9 cellular contexts compared by ENCODE assay signal in the genomic region with DNA sequence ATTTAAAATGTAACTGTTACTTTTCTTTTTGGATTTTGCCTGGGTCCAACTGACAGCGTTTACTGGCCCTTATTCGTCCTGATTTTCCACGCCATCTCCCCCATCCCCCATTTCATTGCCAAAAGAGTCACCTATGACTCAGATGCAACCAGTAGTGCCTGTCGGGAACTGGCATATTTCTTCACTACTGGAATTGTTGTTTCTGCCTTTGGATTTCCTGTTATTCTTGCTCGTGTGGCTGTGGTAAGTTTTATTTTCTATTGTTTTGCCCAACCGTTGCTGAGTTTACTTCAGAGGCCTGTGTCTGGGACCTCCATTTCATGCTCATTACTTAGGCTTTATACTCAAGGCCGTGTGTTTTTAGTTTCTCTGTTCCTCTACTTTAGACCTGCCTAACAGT. TPM values are rescaled to one million over a fixed set of nuclear protein-coding genes. Genes with fewer than 3 reads are reported as not detected.
DNase-seq lines count a peak whose midpoint lies in the region; ATAC-seq and TF ChIP-seq lines count a peak whose summit lies in the region.
"Had no signal": no experiment of that assay in that cellular context is flagged by ENCODE, and none has a peak within 500 bp of the region (broad histone marks: within the 10 kb centered on the region; RNA-seq: fewer than 3 reads in every experiment).

No MANE protein-coding gene starts in this region.

- H3K9me3 ChIP-seq in MG63 = no peaks in the 10 kb centered on the region

- peak; percentile 5 for DNase-seq in GDM1 (lab: John Stamatoyannopoulos, UW)
- peak; percentile 53 to 89 for DNase-seq in SW 1271 (lab: John Stamatoyannopoulos, UW)
- DNase-seq in fibroblast of pulmonary artery (ENCODE audit: low read depth) = peak; percentile 97
- peak; percentile 62 for DNase-seq in retinal pigment epithelial cell (ENCODE audit: low read depth)
- no peak for DNase-seq in MG63
- DNase-seq in NCI-H1092 treated with DMSO at 0.1 percent for 48 hours (lab: John Stamatoyannopoulos, UW) = no peak
- DNase-seq in NCI-H187 (lab: John Stamatoyannopoulos, UW) = no peak
- DNase-seq: OCI-M1 had no signal

- no peak for ATAC-seq in HG03571 (IDR thresholded peaks at IDR 0.05; ENCODE audit: unreplicated experiment)

- TF ChIP-seq CTCF in fibroblast of pulmonary artery (IDR thresholded peaks at IDR 0.05; ENCODE audit: low read length, missing control alignments) = no peak
- TF ChIP-seq CTCF in retinal pigment epithelial cell (conservative IDR thresholded peaks at IDR 0.05; ENCODE audit: low read depth, low read length) = no peak

- H3K4me3 ChIP-seq in fibroblast of pulmonary artery (replicated peaks; ENCODE audit: low read depth, low read length) (peak overlapping the region; percentile 28), retinal pigment epithelial cell (ENCODE audit: low read length) (no peak overlapping the region), MG63 (no peak overlapping the region)

- H3K27me3 ChIP-seq in MG63 = no peaks in the 10 kb centered on the region

- peaks cover 48% of the 10 kb centered on the region for H3K36me3 ChIP-seq in MG63

RNA-seq across cellular contexts. Expression of a gene that starts 9.3 kb away (rescaled TPM):
- 1.7 and 4.0 TPM in 2 replicates for total RNA-seq in MG63 (2014; rRNA removed; shearing (Covaris generic); ENCODE audit: low replicate concordance)

RNA-seq across cellular contexts. Expression of a gene that starts 9.3 kb away (rescaled TPM):
- total RNA-seq in MG63 (2014; rRNA removed; shearing (Covaris generic); ENCODE audit: low replicate concordance) = 16.0 and 17.4 TPM in 2 replicates

Comparison
In these comparisons a context has a peak if more than half of its experiments do, and no peak if none do; other contexts are left out.
1. DNase-seq: peak in GDM1 (single experiment), SW 1271 (2 of 2), fibroblast of pulmonary artery (single experiment) and retinal pigment epithelial cell (single experiment); none in MG63 (single experiment), NCI-H1092 treated with DMSO at 0.1 percent for 48 hours (single experiment) and NCI-H187 (0 of 2).